Comparison of ENCODE assay signal across 1 cellular context in the genomic region with DNA sequence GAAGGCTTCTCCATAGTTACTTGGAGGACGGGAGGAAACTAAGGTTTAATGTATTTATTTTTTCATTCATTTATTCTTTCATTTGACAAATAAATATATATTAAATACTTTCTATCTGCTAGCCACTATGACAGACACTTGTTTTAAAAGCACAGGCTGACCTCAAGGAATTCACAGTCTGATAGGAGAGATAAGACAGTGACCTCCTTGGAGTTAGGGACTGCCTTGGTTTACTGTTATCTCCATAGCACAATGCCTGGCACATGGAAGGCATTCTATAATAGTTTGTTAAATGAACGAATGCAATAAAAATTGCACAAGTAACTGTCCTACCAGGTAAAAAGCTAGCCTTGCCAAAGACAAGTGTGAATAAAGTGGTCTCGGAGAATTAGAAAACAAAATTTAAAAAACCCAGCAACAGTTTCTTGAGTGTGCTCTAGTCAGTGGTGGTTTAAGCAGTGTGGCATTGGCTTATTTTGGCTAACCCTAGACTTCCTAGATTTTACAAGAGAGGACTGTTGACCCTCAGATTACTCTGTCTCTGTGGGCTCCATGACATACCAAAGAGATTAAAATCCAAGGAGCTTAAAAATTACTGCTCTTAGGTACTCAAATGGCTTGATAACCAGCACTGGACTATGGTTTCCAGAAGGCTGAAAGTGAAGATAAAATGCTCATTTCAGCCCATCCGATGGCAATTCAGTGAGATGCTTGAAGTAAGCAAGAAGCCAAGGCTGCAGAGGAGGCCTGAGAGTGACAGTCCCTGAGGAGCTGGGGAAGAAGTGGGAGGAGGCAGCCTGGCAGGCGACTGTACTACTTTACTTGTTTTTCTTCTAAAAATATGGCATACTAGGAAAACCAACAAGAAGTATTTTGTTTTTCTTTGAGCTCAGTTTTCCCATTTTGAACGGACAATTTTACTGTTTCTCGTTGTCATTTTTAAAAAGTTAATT.
TF ChIP-seq lines count a peak whose summit lies in the region.

No MANE protein-coding gene starts in this region.

TF ChIP-seq in WTC11, 78 proteins besides CTCF, POLR2A, EP300 and RAD21 (continued from another document):
- TF ChIP-seq, protein P1, sequence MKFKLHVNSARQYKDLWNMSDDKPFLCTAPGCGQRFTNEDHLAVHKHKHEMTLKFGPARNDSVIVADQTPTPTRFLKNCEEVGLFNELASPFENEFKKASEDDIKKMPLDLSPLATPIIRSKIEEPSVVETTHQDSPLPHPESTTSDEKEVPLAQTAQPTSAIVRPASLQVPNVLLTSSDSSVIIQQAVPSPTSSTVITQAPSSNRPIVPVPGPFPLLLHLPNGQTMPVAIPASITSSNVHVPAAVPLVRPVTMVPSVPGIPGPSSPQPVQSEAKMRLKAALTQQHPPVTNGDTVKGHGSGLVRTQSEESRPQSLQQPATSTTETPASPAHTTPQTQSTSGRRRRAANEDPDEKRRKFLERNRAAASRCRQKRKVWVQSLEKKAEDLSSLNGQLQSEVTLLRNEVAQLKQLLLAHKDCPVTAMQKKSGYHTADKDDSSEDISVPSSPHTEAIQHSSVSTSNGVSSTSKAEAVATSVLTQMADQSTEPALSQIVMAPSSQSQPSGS (CRISPR knock-in tag; IDR thresholded peaks at IDR 0.05; ENCODE audit: borderline replicate concordance, low read depth), result no peak
- TF ChIP-seq ETV6 (CRISPR knock-in tag; IDR thresholded peaks at IDR 0.05) (no peak), SMAD3 (CRISPR knock-in tag; IDR thresholded peaks at IDR 0.05; ENCODE audit: borderline replicate concordance) (no peak), NR2C2 (CRISPR knock-in tag; IDR thresholded peaks at IDR 0.05) (no peak), GRHL2 (CRISPR knock-in tag; IDR thresholded peaks at IDR 0.05; ENCODE audit: insufficient replicate concordance, severe bottlenecking) (no peak)
- TF ChIP-seq, protein P2, sequence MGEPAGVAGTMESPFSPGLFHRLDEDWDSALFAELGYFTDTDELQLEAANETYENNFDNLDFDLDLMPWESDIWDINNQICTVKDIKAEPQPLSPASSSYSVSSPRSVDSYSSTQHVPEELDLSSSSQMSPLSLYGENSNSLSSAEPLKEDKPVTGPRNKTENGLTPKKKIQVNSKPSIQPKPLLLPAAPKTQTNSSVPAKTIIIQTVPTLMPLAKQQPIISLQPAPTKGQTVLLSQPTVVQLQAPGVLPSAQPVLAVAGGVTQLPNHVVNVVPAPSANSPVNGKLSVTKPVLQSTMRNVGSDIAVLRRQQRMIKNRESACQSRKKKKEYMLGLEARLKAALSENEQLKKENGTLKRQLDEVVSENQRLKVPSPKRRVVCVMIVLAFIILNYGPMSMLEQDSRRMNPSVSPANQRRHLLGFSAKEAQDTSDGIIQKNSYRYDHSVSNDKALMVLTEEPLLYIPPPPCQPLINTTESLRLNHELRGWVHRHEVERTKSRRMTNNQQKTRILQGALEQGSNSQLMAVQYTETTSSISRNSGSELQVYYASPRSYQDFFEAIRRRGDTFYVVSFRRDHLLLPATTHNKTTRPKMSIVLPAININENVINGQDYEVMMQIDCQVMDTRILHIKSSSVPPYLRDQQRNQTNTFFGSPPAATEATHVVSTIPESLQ (CRISPR knock-in tag; IDR thresholded peaks at IDR 0.05), result no peak
